ENCODE assay signal across 1 cellular context in the genomic region with DNA sequence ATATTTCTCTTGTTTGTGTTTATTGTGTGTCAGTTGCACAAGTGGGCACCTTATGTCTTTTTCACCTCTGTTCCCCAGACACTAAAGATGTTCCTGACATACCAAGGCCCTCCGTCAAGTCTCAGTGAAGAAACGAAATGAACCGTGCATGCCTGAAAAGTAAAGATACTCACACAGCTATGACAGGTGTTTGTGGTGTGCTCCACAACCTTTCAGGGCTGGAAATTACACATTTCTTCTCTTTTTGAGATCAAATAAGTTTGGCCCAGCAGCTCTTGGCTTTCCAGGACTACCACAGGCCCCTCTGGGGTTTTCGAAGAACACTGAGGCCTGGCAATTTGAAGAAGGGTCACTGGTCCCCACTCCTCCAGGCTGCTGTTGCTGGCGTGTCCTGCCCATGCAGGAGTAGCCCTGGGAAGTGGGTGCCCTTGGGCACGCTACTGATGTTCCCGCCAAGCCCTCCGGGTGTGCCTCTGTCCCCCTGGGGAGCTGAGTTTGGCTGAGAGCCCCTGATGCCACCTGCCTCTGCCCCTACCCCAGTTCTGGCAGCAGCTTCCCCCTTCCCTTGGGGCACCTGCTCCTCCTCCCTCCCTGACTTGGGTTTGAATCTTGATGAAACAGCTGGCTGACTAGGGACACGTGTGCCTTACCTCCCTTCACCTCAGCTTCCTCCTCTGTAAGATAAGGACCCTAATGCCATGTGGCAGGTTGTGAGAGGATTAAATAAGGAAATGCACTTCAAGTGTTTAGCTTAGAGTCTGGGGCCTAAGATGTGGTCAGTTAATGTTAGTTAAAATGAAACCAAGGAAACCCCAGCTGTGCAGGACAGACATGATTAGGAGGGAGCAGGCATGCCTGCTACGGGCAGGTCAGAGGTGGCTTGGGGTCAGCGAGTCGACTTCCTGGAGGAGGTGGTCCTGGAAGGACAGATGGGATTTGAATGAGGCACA.
TF ChIP-seq lines count a peak whose summit lies in the region.

No MANE protein-coding gene starts in this region.

TF ChIP-seq in K562, 482 proteins besides CTCF, POLR2A, EP300 and RAD21:
- TF ChIP-seq TAL1 (IDR thresholded peaks at IDR 0.05) = peak; percentile 41; the same call in 1 of the 2 replicates
- TF ChIP-seq TEAD4 (IDR thresholded peaks at IDR 0.05; ENCODE audit: low read length) = peak; percentile 53
- TF ChIP-seq TEAD4 (CRISPR knock-in tag; IDR thresholded peaks at IDR 0.05; ENCODE audit: borderline replicate concordance) = no peak
- TF ChIP-seq CBFA2T3 (IDR thresholded peaks at IDR 0.05) = peak; percentile 47
- TF ChIP-seq, protein P1, sequence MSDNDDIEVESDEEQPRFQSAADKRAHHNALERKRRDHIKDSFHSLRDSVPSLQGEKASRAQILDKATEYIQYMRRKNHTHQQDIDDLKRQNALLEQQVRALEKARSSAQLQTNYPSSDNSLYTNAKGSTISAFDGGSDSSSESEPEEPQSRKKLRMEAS (CRISPR knock-in tag; IDR thresholded peaks at IDR 0.05) = no peak
- TF ChIP-seq, protein P2, sequence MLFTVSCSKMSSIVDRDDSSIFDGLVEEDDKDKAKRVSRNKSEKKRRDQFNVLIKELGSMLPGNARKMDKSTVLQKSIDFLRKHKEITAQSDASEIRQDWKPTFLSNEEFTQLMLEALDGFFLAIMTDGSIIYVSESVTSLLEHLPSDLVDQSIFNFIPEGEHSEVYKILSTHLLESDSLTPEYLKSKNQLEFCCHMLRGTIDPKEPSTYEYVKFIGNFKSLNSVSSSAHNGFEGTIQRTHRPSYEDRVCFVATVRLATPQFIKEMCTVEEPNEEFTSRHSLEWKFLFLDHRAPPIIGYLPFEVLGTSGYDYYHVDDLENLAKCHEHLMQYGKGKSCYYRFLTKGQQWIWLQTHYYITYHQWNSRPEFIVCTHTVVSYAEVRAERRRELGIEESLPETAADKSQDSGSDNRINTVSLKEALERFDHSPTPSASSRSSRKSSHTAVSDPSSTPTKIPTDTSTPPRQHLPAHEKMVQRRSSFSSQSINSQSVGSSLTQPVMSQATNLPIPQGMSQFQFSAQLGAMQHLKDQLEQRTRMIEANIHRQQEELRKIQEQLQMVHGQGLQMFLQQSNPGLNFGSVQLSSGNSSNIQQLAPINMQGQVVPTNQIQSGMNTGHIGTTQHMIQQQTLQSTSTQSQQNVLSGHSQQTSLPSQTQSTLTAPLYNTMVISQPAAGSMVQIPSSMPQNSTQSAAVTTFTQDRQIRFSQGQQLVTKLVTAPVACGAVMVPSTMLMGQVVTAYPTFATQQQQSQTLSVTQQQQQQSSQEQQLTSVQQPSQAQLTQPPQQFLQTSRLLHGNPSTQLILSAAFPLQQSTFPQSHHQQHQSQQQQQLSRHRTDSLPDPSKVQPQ (CRISPR knock-in tag; IDR thresholded peaks at IDR 0.05; ENCODE audit: borderline replicate concordance) = no peak
- TF ChIP-seq, protein P3, sequence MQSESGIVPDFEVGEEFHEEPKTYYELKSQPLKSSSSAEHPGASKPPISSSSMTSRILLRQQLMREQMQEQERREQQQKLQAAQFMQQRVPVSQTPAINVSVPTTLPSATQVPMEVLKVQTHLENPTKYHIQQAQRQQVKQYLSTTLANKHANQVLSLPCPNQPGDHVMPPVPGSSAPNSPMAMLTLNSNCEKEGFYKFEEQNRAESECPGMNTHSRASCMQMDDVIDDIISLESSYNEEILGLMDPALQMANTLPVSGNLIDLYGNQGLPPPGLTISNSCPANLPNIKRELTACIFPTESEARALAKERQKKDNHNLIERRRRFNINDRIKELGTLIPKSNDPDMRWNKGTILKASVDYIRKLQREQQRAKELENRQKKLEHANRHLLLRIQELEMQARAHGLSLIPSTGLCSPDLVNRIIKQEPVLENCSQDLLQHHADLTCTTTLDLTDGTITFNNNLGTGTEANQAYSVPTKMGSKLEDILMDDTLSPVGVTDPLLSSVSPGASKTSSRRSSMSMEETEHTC (IDR thresholded peaks at IDR 0.05) = no peak
- no peak for TF ChIP-seq FOXA3 (CRISPR knock-in tag; conservative IDR thresholded peaks at IDR 0.05 in 1 of 2, IDR thresholded peaks at IDR 0.05 in 1 of 2)
- no peak for TF ChIP-seq MTA3 (IDR thresholded peaks at IDR 0.05; ENCODE audit: borderline replicate concordance)
- TF ChIP-seq PTRF (tag; IDR thresholded peaks at IDR 0.05) = no peak
- TF ChIP-seq, protein P4, sequence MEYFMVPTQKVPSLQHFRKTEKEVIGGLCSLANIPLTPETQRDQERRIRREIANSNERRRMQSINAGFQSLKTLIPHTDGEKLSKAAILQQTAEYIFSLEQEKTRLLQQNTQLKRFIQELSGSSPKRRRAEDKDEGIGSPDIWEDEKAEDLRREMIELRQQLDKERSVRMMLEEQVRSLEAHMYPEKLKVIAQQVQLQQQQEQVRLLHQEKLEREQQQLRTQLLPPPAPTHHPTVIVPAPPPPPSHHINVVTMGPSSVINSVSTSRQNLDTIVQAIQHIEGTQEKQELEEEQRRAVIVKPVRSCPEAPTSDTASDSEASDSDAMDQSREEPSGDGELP (CRISPR knock-in tag; IDR thresholded peaks at IDR 0.05; ENCODE audit: borderline replicate concordance) = peak; percentile 50; the same call in 1 of the 2 replicates
- peak; percentile 30; the same call in 1 of the 2 replicates for TF ChIP-seq TCF3 (CRISPR knock-in tag; IDR thresholded peaks at IDR 0.05)
- no peak for TF ChIP-seq TEAD2 (tag; IDR thresholded peaks at IDR 0.05)
- TF ChIP-seq, protein P5, sequence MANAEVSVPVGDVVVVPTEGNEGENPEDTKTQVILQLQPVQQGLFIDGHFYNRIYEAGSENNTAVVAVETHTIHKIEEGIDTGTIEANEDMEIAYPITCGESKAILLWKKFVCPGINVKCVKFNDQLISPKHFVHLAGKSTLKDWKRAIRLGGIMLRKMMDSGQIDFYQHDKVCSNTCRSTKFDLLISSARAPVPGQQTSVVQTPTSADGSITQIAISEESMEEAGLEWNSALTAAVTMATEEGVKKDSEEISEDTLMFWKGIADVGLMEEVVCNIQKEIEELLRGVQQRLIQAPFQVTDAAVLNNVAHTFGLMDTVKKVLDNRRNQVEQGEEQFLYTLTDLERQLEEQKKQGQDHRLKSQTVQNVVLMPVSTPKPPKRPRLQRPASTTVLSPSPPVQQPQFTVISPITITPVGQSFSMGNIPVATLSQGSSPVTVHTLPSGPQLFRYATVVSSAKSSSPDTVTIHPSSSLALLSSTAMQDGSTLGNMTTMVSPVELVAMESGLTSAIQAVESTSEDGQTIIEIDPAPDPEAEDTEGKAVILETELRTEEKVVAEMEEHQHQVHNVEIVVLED (CRISPR knock-in tag; IDR thresholded peaks at IDR 0.05) = no peak
- TF ChIP-seq GABPB1 (CRISPR knock-in tag; IDR thresholded peaks at IDR 0.05) = no peak
- no peak for TF ChIP-seq MXI1 (IDR thresholded peaks at IDR 0.05; ENCODE audit: low read depth, low read length)
- no peak for TF ChIP-seq FOXP1 (CRISPR knock-in tag; IDR thresholded peaks at IDR 0.05)
- TF ChIP-seq SRF (CRISPR knock-in tag; IDR thresholded peaks at IDR 0.05) = no peak
- TF ChIP-seq, protein P6, sequence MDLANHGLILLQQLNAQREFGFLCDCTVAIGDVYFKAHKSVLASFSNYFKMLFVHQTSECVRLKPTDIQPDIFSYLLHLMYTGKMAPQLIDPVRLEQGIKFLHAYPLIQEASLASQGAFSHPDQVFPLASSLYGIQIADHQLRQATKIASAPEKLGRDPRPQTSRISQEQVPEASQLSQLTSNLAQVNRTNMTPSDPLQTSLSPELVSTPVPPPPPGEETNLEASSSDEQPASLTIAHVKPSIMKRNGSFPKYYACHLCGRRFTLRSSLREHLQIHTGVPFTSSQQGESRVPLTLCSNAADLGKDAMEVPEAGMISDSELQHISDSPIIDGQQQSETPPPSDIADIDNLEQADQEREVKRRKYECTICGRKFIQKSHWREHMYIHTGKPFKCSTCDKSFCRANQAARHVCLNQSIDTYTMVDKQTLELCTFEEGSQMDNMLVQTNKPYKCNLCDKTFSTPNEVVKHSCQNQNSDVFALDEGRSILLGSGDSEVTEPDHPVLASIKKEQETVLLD (IDR thresholded peaks at IDR 0.05) = no peak
- no peak for TF ChIP-seq NCOA1 (IDR thresholded peaks at IDR 0.05; ENCODE audit: low read depth)
- no peak for TF ChIP-seq SIN3B (IDR thresholded peaks at IDR 0.05; ENCODE audit: low read depth)
- TF ChIP-seq SETDB1 (IDR thresholded peaks at IDR 0.05; ENCODE audit: low read length) = no peak
- no peak for TF ChIP-seq ZNF184 (CRISPR knock-in tag; IDR thresholded peaks at IDR 0.05)
- TF ChIP-seq, protein P7, sequence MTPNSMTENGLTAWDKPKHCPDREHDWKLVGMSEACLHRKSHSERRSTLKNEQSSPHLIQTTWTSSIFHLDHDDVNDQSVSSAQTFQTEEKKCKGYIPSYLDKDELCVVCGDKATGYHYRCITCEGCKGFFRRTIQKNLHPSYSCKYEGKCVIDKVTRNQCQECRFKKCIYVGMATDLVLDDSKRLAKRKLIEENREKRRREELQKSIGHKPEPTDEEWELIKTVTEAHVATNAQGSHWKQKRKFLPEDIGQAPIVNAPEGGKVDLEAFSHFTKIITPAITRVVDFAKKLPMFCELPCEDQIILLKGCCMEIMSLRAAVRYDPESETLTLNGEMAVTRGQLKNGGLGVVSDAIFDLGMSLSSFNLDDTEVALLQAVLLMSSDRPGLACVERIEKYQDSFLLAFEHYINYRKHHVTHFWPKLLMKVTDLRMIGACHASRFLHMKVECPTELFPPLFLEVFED (CRISPR knock-in tag; conservative IDR thresholded peaks at IDR 0.05) = no peak
